8 cellular contexts compared by ENCODE assay signal in the genomic region with DNA sequence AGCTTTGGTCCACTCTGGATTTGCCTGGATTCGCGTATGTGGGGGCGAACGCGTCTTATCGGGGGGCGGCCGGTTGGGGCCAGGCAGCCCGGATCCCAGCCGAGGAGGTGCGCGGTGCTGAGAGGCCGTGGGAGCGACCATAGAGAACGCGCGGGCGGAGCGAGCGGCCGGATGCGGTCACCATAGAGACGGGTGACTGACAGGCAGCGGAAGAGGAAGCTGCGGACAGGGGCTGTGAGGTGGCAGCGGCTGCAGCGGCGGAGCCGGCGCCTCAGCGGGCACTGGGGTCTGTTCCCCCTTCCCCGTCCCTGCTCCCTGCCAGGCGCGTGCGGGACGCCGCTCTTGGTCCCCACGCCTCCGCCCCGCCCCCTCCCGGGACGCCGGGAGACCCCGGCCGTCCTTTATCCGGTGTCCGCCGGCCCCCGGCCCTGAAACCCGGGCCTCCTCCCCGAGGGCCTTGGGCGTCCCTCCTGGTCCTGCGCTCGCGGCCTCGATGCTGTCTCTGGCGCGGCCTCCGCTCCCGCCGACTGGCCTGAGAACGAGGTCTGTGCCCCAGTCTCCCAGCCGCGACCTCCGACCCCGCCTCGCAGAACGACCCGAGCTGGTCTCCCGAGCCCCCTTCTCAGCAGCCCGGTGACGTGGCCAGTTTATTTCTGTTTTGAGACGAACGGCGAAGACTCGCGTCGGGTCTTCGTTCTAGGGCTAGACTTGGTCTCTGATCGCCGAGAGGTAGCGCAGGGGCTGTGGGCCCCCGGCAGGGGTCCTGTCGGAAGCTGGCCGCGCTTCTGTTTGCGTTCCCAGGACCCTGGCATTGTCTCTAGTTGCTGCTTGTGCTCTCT. TPM values are rescaled to one million over a fixed set of nuclear protein-coding genes. Genes with fewer than 3 reads are reported as not detected.
DNase-seq lines count a peak whose midpoint lies in the region; ATAC-seq and TF ChIP-seq lines count a peak whose summit lies in the region.

A gene with protein sequence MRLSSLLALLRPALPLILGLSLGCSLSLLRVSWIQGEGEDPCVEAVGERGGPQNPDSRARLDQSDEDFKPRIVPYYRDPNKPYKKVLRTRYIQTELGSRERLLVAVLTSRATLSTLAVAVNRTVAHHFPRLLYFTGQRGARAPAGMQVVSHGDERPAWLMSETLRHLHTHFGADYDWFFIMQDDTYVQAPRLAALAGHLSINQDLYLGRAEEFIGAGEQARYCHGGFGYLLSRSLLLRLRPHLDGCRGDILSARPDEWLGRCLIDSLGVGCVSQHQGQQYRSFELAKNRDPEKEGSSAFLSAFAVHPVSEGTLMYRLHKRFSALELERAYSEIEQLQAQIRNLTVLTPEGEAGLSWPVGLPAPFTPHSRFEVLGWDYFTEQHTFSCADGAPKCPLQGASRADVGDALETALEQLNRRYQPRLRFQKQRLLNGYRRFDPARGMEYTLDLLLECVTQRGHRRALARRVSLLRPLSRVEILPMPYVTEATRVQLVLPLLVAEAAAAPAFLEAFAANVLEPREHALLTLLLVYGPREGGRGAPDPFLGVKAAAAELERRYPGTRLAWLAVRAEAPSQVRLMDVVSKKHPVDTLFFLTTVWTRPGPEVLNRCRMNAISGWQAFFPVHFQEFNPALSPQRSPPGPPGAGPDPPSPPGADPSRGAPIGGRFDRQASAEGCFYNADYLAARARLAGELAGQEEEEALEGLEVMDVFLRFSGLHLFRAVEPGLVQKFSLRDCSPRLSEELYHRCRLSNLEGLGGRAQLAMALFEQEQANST (plus strand): TSS at position 212 of the 839 bp plus-strand sequence. CDS start 1,529 bp downstream, outside the sequence.

- H3K9me3 ChIP-seq in muscle layer of colon (ENCODE audit: low read length): no peaks in the 10 kb centered on the region

- H3K27me3 ChIP-seq in muscle layer of colon (ENCODE audit: control insufficient read depth in 1 of 2, insufficient read depth in 2 of 2, low read length in 2 of 2): no peaks in the 10 kb centered on the region

- H3K27ac ChIP-seq in muscle layer of colon (ENCODE audit: low read depth, low read length): peak within 1 kb of the TSS; percentile 50

- peak within 1 kb of the TSS; percentile 99 for H3K27ac Mint-ChIP-seq in activated T-cell treated with anti-CD3 and anti-CD28 coated beads, Interleukin-2, amount 50 U/mL, for 24 hours

- H3K4me1 ChIP-seq in muscle layer of colon (ENCODE audit: insufficient read depth, low read length): peaks cover 24% of the 10 kb centered on the region

- peaks cover 13% of the 10 kb centered on the region for H3K36me3 ChIP-seq in muscle layer of colon (ENCODE audit: insufficient read depth, low read length)

- peak within 1 kb of the TSS; percentile 84 to 86 for H3K4me3 ChIP-seq in muscle layer of colon (ENCODE audit: low read depth in 1 of 2, low read length in 2 of 2)

- H3K36me3 Mint-ChIP-seq in activated T-cell treated with anti-CD3 and anti-CD28 coated beads, Interleukin-2, amount 50 U/mL, for 24 hours (ENCODE audit: low read depth): peaks cover 48% of the 10 kb centered on the region

- peak within 1 kb of the TSS; percentile 99 for H3K4me3 Mint-ChIP-seq in activated T-cell treated with anti-CD3 and anti-CD28 coated beads, Interleukin-2, amount 50 U/mL, for 24 hours

- no peaks in the 10 kb centered on the region for H3K27me3 Mint-ChIP-seq in activated T-cell treated with anti-CD3 and anti-CD28 coated beads, Interleukin-2, amount 50 U/mL, for 24 hours

- peak; percentile 64 for DNase-seq in DMS114 treated with DMSO at 0.1 percent for 48 hours (lab: John Stamatoyannopoulos, UW; ENCODE audit: unreplicated experiment)
- peak; percentile 96 for DNase-seq in HuH-7.5 (ENCODE audit: low spot score)
- peak; percentile 91 for DNase-seq in activated T-cell treated with anti-CD3 and anti-CD28 coated beads, Interleukin-2, amount 50 U/mL, for 24 hours
- peak; percentile 90 to 93 for DNase-seq in erythroblast (lab: John Stamatoyannopoulos, UW)
- peak; percentile 81 for DNase-seq in stimulated activated CD8-positive, alpha-beta memory T cell treated with anti-CD3 and anti-CD28 coated beads, Interleukin-7, amount 100 ng/mL, for 24 hours (ENCODE audit: low read depth)

- peak; percentile 96 for ATAC-seq in GM21515 (IDR thresholded peaks at IDR 0.05; ENCODE audit: unreplicated experiment)

- H3K4me1 Mint-ChIP-seq in activated T-cell treated with anti-CD3 and anti-CD28 coated beads, Interleukin-2, amount 50 U/mL, for 24 hours (ENCODE audit: low read depth): peaks cover 44% of the 10 kb centered on the region

- H3K9ac ChIP-seq in muscle layer of colon (ENCODE audit: low read length): peak within 1 kb of the TSS; percentile 72

- H3K9me3 Mint-ChIP-seq in activated T-cell treated with anti-CD3 and anti-CD28 coated beads, Interleukin-2, amount 50 U/mL, for 24 hours: no peaks in the 10 kb centered on the region

- TF ChIP-seq POLR2A in erythroblast (IDR thresholded peaks at IDR 0.05; ENCODE audit: low read length): peak; percentile 80

TF ChIP-seq in PFSK-1, 5 proteins besides CTCF, POLR2A, EP300 and RAD21:
- TF ChIP-seq SIN3A (IDR thresholded peaks at IDR 0.05; ENCODE audit: borderline replicate concordance, insufficient read depth, low read length) (no peak), FOXP2 (optimal IDR thresholded peaks at IDR 0.05; ENCODE audit: borderline replicate concordance, extremely low read depth, extremely low read length, insufficient read depth) (peak; percentile 90), TAF1 (IDR thresholded peaks at IDR 0.05; ENCODE audit: borderline replicate concordance, insufficient read depth, low read length) (peak; percentile 76; the same call in 1 of the 2 replicates), POLR2AphosphoS5 (IDR thresholded peaks at IDR 0.05; ENCODE audit: low read depth, low read length) (peak; percentile 90)
- TF ChIP-seq, protein P1, sequence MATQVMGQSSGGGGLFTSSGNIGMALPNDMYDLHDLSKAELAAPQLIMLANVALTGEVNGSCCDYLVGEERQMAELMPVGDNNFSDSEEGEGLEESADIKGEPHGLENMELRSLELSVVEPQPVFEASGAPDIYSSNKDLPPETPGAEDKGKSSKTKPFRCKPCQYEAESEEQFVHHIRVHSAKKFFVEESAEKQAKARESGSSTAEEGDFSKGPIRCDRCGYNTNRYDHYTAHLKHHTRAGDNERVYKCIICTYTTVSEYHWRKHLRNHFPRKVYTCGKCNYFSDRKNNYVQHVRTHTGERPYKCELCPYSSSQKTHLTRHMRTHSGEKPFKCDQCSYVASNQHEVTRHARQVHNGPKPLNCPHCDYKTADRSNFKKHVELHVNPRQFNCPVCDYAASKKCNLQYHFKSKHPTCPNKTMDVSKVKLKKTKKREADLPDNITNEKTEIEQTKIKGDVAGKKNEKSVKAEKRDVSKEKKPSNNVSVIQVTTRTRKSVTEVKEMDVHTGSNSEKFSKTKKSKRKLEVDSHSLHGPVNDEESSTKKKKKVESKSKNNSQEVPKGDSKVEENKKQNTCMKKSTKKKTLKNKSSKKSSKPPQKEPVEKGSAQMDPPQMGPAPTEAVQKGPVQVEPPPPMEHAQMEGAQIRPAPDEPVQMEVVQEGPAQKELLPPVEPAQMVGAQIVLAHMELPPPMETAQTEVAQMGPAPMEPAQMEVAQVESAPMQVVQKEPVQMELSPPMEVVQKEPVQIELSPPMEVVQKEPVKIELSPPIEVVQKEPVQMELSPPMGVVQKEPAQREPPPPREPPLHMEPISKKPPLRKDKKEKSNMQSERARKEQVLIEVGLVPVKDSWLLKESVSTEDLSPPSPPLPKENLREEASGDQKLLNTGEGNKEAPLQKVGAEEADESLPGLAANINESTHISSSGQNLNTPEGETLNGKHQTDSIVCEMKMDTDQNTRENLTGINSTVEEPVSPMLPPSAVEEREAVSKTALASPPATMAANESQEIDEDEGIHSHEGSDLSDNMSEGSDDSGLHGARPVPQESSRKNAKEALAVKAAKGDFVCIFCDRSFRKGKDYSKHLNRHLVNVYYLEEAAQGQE (IDR thresholded peaks at IDR 0.05; ENCODE audit: insufficient read depth in 1 of 2, low read depth in 2 of 2, low read length in 2 of 2): 0 out of 4 replicates have a peak, but pooled peaks of 1 of the 2 experiments have one; percentile 30

RNA-seq across cellular contexts. Expression of the gene that starts here (rescaled TPM):
- polyA plus RNA-seq in PFSK-1 (2012; ENCODE audit: insufficient read length, low read depth): 27.3 TPM

Comparison
In these comparisons a context has a peak if more than half of its experiments do, and no peak if none do; other contexts are left out.
1. Peak in every context shown above with its lines: DNase-seq, ATAC-seq, H3K4me3 ChIP-seq and H3K27ac ChIP-seq.